Comparison of ENCODE assay signal across 18 cellular contexts in genomic region chr11:77560605-77561004, GRCh38. TPM values are rescaled to one million over a fixed set of nuclear protein-coding genes. Genes with fewer than 3 reads are reported as not detected.
A peak's percentile ranks its signal among the peaks of the same experiment; 100 is the strongest.
DNase-seq lines count a peak whose midpoint lies in the region; FAIRE-seq and TF ChIP-seq lines count a peak whose summit lies in the region.
"Had no signal": no experiment of that assay in that cellular context is flagged by ENCODE, and none has a peak within 500 bp of the region (broad histone marks: within the 10 kb centered on the region; RNA-seq: fewer than 3 reads in every experiment).

No MANE protein-coding gene starts in this region.

- H3K4me3 ChIP-seq in PC-9 = no peak overlapping the region
- no peak overlapping the region for H3K4me3 ChIP-seq in epithelial cell of esophagus (ENCODE audit: low read length)
- H3K4me3 ChIP-seq in osteoblast (ENCODE audit: insufficient read depth, low read length) = no peak overlapping the region
- no peak overlapping the region for H3K4me3 ChIP-seq in BE2C (ENCODE audit: low read depth, low read length)
- H3K4me3 ChIP-seq: GM23338, right atrium auricular region had no signal

- no peak overlapping the region for H2AFZ ChIP-seq in PC-9
- no peak overlapping the region for H2AFZ ChIP-seq in osteoblast (ENCODE audit: low read length)
- H2AFZ ChIP-seq: GM23338 had no signal

- no peaks in the 10 kb centered on the region for H3K4me1 Mint-ChIP-seq in activated CD4-positive, alpha-beta memory T cell treated with anti-CD3 and anti-CD28 coated beads, Interleukin-2, amount 10 ng/mL, durations not matched to agents 7 days and 5 days
- H3K4me1 Mint-ChIP-seq: GM23338, IgD-negative memory B cell, naive B cell had no signal

- H3K27ac Mint-ChIP-seq in activated CD4-positive, alpha-beta memory T cell treated with anti-CD3 and anti-CD28 coated beads, Interleukin-2, amount 10 ng/mL, durations not matched to agents 7 days and 5 days = no peak overlapping the region
- H3K27ac Mint-ChIP-seq: GM23338, IgD-negative memory B cell, naive B cell had no signal

- H3K36me3 ChIP-seq in PC-9 (ENCODE audit: low read depth) (no peaks in the 10 kb centered on the region), osteoblast (ENCODE audit: insufficient read depth, low read length) (no peaks in the 10 kb centered on the region), BE2C (no peaks in the 10 kb centered on the region)
- H3K36me3 ChIP-seq: right atrium auricular region had no signal

- H3K4me1 ChIP-seq in PC-9 (replicated peaks; ENCODE audit: insufficient read depth) = peaks cover 14% of the 10 kb centered on the region
- peaks cover 13% of the 10 kb centered on the region for H3K4me1 ChIP-seq in osteoblast (ENCODE audit: insufficient read depth, low read length)
- no peaks in the 10 kb centered on the region for H3K4me1 ChIP-seq in BE2C
- H3K4me1 ChIP-seq: right atrium auricular region had no signal

- no TSS peak for BruUV-seq in PC-9 (replicated peaks; lab: Mats Ljungman, UMichigan)

- intact Hi-C loops in PC-9 (cut with micrococcal nuclease; ENCODE audit: unreplicated experiment) = no loop called here

- H3K79me2 ChIP-seq in PC-9 (ENCODE audit: low read depth) (no peaks in the 10 kb centered on the region), osteoblast (ENCODE audit: insufficient read depth, low read length) (no peaks in the 10 kb centered on the region)

- no peaks in the 10 kb centered on the region for H3K9me2 ChIP-seq in PC-9 (ENCODE audit: insufficient read depth)

- H3K27me3 Mint-ChIP-seq in activated CD4-positive, alpha-beta memory T cell treated with anti-CD3 and anti-CD28 coated beads, Interleukin-2, amount 10 ng/mL, durations not matched to agents 7 days and 5 days = peaks cover 13% of the 10 kb centered on the region
- H3K27me3 Mint-ChIP-seq: IgD-negative memory B cell, naive B cell had no signal

- no peak overlapping the region for H3K27ac ChIP-seq in PC-9
- peak overlapping the region; percentile 41 for H3K27ac ChIP-seq in osteoblast (ENCODE audit: low read depth, low read length)
- H3K27ac ChIP-seq: right atrium auricular region had no signal

- DNase-seq in ELF-1 (ENCODE audit: low read depth, low spot score) (peak; percentile 42), PC-9 (peak; percentile 8 to 72), epithelial cell of esophagus (ENCODE audit: low read depth) (peak; percentile 71), osteoblast (ENCODE audit: insufficient read length, low spot score, missing footprints) (peak; percentile 39), GM19239 (ENCODE audit: insufficient read length, low spot score) (no peak), DMS153 treated with DMSO at 0.1 percent for 48 hours (lab: John Stamatoyannopoulos, UW; ENCODE audit: unreplicated experiment) (no peak), BE2C (no peak)
- no peak for DNase-seq in activated CD4-positive, alpha-beta memory T cell treated with anti-CD3 and anti-CD28 coated beads, Interleukin-2, amount 10 ng/mL, durations not matched to agents 7 days and 5 days
- DNase-seq: activated CD4-positive, alpha-beta T cell treated with anti-CD3 and anti-CD28 coated beads for 1 hour; activated T-cell treated with anti-CD3 and anti-CD28 coated beads, Interleukin-2, amount 50 U/mL, for 48 hours; naive B cell; NCI-H187 had no signal

- H3K9me3 Mint-ChIP-seq in activated CD4-positive, alpha-beta memory T cell treated with anti-CD3 and anti-CD28 coated beads, Interleukin-2, amount 10 ng/mL, durations not matched to agents 7 days and 5 days = no peaks in the 10 kb centered on the region

- 0 out of 2 replicates have a peak, but pooled peaks cover 3% of the 10 kb centered on the region for H3F3A ChIP-seq in PC-9 (ENCODE audit: insufficient read depth, low read depth)

- no peak for TF ChIP-seq CTCF in PC-9 (conservative IDR thresholded peaks at IDR 0.05)
- no peak for TF ChIP-seq CTCF in epithelial cell of esophagus (IDR thresholded peaks at IDR 0.05; ENCODE audit: insufficient read depth, low read depth, low read length, missing control alignments)
- no peak for TF ChIP-seq CTCF in osteoblast (IDR thresholded peaks at IDR 0.05; ENCODE audit: extremely low read depth, low read depth, low read length)
- no peak for TF ChIP-seq CTCF in BE2C (IDR thresholded peaks at IDR 0.05; ENCODE audit: low read depth, low read length)

- no peak overlapping the region for H3K4me3 Mint-ChIP-seq in activated CD4-positive, alpha-beta memory T cell treated with anti-CD3 and anti-CD28 coated beads, Interleukin-2, amount 10 ng/mL, durations not matched to agents 7 days and 5 days
- H3K4me3 Mint-ChIP-seq: GM23338, IgD-negative memory B cell, naive B cell had no signal

- H3K4me2 ChIP-seq in PC-9 = no peak overlapping the region
- H3K4me2 ChIP-seq in osteoblast (ENCODE audit: insufficient read depth, low read length) = no peak overlapping the region
- H3K4me2 ChIP-seq: GM23338 had no signal

- no peaks in the 10 kb centered on the region for H3K27me3 ChIP-seq in PC-9 (ENCODE audit: insufficient read depth, low read depth)
- H3K27me3 ChIP-seq in osteoblast (ENCODE audit: insufficient read depth, low read length) = no peaks in the 10 kb centered on the region
- no peaks in the 10 kb centered on the region for H3K27me3 ChIP-seq in BE2C
- H3K27me3 ChIP-seq: right atrium auricular region had no signal

- POLR2A ChIA-PET in PC-9 (lab: Charles Lee; ENCODE audit: unreplicated experiment) = no interaction called here
- POLR2A ChIA-PET in activated CD4-positive, alpha-beta memory T cell treated with anti-CD3 and anti-CD28 coated beads, Interleukin-2, amount 10 ng/mL, durations not matched to agents 7 days and 5 days (lab: Charles Lee) = no interaction called here

- peaks cover 39% of the 10 kb centered on the region for H3K9me3 ChIP-seq in PC-9 (ENCODE audit: insufficient read depth, low read depth)
- no peaks in the 10 kb centered on the region for H3K9me3 ChIP-seq in osteoblast (ENCODE audit: low read depth, low read length)
- H3K9me3 ChIP-seq in BE2C = no peaks in the 10 kb centered on the region

- CTCF ChIA-PET in PC-9 (lab: Charles Lee) = no interaction called here
- CTCF ChIA-PET in activated CD4-positive, alpha-beta memory T cell treated with anti-CD3 and anti-CD28 coated beads, Interleukin-2, amount 10 ng/mL, durations not matched to agents 7 days and 5 days (lab: Charles Lee) = interaction anchor here (1.2 kb wide), 1 partner anchor 12 kb away, joined by 4 read pairs; no protein-coding TSS in a partner anchor

- no peaks in the 10 kb centered on the region for H4K20me1 ChIP-seq in PC-9 (ENCODE audit: insufficient read depth)
- no peaks in the 10 kb centered on the region for H4K20me1 ChIP-seq in osteoblast (ENCODE audit: insufficient read depth, low read length)

- no peak for FAIRE-seq in GM19239 (lab: Jason Lieb, UNC)
- FAIRE-seq: D721Med, endometrium, GM12891 had no signal

- no peaks in the 10 kb centered on the region for H3K36me3 Mint-ChIP-seq in activated CD4-positive, alpha-beta memory T cell treated with anti-CD3 and anti-CD28 coated beads, Interleukin-2, amount 10 ng/mL, durations not matched to agents 7 days and 5 days (ENCODE audit: low read depth)
- H3K36me3 Mint-ChIP-seq: IgD-negative memory B cell, naive B cell had no signal

RNA-seq across cellular contexts. Expression of gene AQP11, which starts 29.1 kb away (rescaled TPM):
- total RNA-seq in PC-9 (2021) (1.1 and 1.4 TPM in 2 replicates), osteoblast (2.9 and 4.4 TPM in 2 replicates)
- total RNA-seq in activated CD4-positive, alpha-beta memory T cell treated with anti-CD3 and anti-CD28 coated beads, Interleukin-2, amount 10 ng/mL, durations not matched to agents 7 days and 5 days = under 1 TPM; 0.60 to 0.78 TPM
- 1.1 TPM for polyA plus RNA-seq in BE2C (2012; ENCODE audit: insufficient read depth, insufficient read length, low read depth)

Comparison
In these comparisons a context has a peak if more than half of its experiments do, and no peak if none do; other contexts are left out.
1. DNase-seq: peak in ELF-1 (single experiment), PC-9 (2 of 2), epithelial cell of esophagus (single experiment) and osteoblast (single experiment); none in GM19239 (single experiment), DMS153 treated with DMSO at 0.1 percent for 48 hours (single experiment), activated CD4-positive, alpha-beta memory T cell treated with anti-CD3 and anti-CD28 coated beads, Interleukin-2, amount 10 ng/mL, durations not matched to agents 7 days and 5 days (single experiment) and BE2C (single experiment).